In the genomic region with DNA sequence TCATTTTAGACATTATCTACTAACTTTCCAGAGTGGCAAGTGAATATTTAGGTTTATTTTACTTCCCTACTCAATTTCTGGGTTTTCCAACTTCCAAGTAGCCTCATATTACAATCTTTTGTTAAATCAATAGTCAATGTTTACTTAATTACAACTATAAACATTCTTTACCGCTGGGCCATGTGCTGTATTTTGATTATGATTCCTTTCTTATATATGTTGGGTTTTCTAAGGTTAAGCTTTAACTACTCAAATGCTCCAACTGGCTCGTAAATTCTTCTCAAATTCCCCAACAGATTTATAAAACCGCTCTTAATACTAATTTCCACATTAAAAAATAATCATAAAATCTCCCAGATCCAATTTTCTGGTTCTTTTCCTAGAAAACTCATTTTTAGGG, we compare ENCODE assay signal across 19 cellular contexts.
"Had no signal": no experiment of that assay in that cellular context is flagged by ENCODE, and none has a peak within 500 bp of the region (broad histone marks: within the 10 kb centered on the region; RNA-seq: fewer than 3 reads in every experiment).

No MANE protein-coding gene starts in this region.

- H3K79me2 ChIP-seq: hepatocyte had no signal

- H3K36me3 ChIP-seq: esophagus squamous epithelium, gastroesophageal sphincter, neutrophil, ovary, right atrium auricular region, sigmoid colon, stomach, thyroid gland had no signal

- H3K4me3 ChIP-seq: esophagus squamous epithelium, gastroesophageal sphincter, hepatocyte, lung, ovary, right atrium auricular region, sigmoid colon, skin epidermis, stomach, thyroid gland had no signal

- H3K4me1 ChIP-seq: gastroesophageal sphincter, right atrium auricular region, thyroid gland had no signal

- H3K4me2 ChIP-seq: hepatocyte had no signal

- H3K27me3 ChIP-seq: esophagus squamous epithelium, gastroesophageal sphincter, hepatocyte, neutrophil, ovary, right atrium auricular region, sigmoid colon, stomach, thyroid gland had no signal

- H2AFZ ChIP-seq: hepatocyte had no signal

- H3K27ac ChIP-seq: esophagus squamous epithelium, gastroesophageal sphincter, hepatocyte, neutrophil, ovary, right atrium auricular region, sigmoid colon, skin epidermis, stomach, thyroid gland had no signal

- H3K9me3 ChIP-seq: esophagus squamous epithelium, gastroesophageal sphincter, neutrophil, ovary, sigmoid colon, stomach, thyroid gland had no signal

- DNase-seq: dermis blood vessel endothelial cell; esophagus squamous epithelium; left colon; left ventricle myocardium superior; naive thymus-derived CD4-positive, alpha-beta T cell; ovary; sigmoid colon; stimulated activated CD4-positive, alpha-beta T cell treated with anti-CD3 and anti-CD28 coated beads, Interleukin-2, amount 100 ng/mL, for 24 hours; stimulated activated naive CD4-positive, alpha-beta T cell; stomach; substantia nigra; thyroid gland had no signal

- FAIRE-seq: urothelium cell line had no signal

- ATAC-seq: gastroesophageal sphincter; left colon; left ventricle myocardium superior; naive thymus-derived CD4-positive, alpha-beta T cell had no signal
